ENCODE assay signal across 3 cellular contexts in the genomic region with DNA sequence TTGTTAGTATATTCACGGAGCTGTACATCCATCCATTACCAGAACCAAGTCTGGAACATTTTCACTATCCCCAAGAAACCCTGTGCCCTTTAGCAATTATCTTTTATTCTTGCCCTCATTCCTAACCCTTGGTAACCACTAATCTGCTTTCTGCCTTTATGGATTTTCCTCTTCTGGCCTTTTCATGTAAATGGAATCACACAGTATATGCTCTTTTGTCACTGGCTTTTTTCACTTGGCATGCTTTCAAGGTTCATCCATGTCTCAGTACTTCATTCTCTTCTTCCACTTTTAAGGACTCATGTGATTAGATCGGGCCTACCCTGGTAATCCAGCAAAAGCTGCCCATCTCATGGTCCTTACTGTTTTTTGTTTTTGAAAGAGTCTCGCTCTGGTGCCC.
"Had no signal": no experiment of that assay in that cellular context is flagged by ENCODE, and none has a peak within 500 bp of the region (broad histone marks: within the 10 kb centered on the region; RNA-seq: fewer than 3 reads in every experiment).

No MANE protein-coding gene starts in this region.

- H3K4me3 ChIP-seq: GM12878 had no signal

- DNase-seq: GDM1, GF-D8 had no signal

- ATAC-seq: GM12878 had no signal
